1 cellular context compared by ENCODE assay signal in the genomic region with DNA sequence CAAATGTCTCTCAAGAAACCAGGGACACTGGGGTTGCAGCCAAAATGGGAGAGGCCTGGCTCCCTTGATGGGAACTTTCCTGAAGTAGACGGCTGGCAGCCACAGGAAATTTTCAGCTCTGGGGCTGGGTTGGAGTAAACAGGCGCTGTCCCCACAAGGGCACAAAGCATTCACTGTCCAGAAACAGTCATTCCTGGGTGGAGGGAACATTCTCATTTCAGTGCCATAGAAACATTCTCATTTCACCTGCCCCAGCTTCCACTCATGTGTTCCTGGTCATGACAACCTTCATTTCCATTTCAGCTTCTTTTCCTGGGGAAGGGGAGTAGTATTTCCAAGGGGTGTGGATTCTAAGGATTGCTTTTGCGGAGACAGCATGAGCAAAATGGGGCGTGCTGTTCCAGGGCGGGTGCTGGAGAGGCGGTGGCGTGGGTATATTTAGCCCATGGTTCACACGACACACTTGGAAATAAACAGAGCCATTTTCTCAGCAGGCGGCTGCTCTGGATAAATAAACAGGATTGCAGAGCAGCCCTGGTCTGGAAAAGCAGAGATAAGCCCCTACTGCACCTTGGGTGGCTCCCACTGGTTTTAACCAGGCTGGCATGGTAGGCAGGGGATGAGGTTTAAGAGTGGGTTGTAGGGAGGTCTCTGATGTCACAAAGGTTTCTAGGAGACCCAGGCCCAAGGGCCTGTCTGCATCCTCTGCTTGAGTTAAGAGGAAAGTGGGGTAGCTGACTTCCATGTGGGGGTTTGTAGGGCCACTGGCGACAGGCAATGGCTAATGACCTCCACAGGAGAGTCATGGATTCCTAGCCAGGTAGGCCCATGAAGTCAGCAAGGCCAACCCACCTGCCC.
TF ChIP-seq lines count a peak whose summit lies in the region.

No MANE protein-coding gene starts in this region.

TF ChIP-seq in K562, 482 proteins besides CTCF, POLR2A, EP300 and RAD21 (continued from another document and continues in another):
- TF ChIP-seq, protein P1, sequence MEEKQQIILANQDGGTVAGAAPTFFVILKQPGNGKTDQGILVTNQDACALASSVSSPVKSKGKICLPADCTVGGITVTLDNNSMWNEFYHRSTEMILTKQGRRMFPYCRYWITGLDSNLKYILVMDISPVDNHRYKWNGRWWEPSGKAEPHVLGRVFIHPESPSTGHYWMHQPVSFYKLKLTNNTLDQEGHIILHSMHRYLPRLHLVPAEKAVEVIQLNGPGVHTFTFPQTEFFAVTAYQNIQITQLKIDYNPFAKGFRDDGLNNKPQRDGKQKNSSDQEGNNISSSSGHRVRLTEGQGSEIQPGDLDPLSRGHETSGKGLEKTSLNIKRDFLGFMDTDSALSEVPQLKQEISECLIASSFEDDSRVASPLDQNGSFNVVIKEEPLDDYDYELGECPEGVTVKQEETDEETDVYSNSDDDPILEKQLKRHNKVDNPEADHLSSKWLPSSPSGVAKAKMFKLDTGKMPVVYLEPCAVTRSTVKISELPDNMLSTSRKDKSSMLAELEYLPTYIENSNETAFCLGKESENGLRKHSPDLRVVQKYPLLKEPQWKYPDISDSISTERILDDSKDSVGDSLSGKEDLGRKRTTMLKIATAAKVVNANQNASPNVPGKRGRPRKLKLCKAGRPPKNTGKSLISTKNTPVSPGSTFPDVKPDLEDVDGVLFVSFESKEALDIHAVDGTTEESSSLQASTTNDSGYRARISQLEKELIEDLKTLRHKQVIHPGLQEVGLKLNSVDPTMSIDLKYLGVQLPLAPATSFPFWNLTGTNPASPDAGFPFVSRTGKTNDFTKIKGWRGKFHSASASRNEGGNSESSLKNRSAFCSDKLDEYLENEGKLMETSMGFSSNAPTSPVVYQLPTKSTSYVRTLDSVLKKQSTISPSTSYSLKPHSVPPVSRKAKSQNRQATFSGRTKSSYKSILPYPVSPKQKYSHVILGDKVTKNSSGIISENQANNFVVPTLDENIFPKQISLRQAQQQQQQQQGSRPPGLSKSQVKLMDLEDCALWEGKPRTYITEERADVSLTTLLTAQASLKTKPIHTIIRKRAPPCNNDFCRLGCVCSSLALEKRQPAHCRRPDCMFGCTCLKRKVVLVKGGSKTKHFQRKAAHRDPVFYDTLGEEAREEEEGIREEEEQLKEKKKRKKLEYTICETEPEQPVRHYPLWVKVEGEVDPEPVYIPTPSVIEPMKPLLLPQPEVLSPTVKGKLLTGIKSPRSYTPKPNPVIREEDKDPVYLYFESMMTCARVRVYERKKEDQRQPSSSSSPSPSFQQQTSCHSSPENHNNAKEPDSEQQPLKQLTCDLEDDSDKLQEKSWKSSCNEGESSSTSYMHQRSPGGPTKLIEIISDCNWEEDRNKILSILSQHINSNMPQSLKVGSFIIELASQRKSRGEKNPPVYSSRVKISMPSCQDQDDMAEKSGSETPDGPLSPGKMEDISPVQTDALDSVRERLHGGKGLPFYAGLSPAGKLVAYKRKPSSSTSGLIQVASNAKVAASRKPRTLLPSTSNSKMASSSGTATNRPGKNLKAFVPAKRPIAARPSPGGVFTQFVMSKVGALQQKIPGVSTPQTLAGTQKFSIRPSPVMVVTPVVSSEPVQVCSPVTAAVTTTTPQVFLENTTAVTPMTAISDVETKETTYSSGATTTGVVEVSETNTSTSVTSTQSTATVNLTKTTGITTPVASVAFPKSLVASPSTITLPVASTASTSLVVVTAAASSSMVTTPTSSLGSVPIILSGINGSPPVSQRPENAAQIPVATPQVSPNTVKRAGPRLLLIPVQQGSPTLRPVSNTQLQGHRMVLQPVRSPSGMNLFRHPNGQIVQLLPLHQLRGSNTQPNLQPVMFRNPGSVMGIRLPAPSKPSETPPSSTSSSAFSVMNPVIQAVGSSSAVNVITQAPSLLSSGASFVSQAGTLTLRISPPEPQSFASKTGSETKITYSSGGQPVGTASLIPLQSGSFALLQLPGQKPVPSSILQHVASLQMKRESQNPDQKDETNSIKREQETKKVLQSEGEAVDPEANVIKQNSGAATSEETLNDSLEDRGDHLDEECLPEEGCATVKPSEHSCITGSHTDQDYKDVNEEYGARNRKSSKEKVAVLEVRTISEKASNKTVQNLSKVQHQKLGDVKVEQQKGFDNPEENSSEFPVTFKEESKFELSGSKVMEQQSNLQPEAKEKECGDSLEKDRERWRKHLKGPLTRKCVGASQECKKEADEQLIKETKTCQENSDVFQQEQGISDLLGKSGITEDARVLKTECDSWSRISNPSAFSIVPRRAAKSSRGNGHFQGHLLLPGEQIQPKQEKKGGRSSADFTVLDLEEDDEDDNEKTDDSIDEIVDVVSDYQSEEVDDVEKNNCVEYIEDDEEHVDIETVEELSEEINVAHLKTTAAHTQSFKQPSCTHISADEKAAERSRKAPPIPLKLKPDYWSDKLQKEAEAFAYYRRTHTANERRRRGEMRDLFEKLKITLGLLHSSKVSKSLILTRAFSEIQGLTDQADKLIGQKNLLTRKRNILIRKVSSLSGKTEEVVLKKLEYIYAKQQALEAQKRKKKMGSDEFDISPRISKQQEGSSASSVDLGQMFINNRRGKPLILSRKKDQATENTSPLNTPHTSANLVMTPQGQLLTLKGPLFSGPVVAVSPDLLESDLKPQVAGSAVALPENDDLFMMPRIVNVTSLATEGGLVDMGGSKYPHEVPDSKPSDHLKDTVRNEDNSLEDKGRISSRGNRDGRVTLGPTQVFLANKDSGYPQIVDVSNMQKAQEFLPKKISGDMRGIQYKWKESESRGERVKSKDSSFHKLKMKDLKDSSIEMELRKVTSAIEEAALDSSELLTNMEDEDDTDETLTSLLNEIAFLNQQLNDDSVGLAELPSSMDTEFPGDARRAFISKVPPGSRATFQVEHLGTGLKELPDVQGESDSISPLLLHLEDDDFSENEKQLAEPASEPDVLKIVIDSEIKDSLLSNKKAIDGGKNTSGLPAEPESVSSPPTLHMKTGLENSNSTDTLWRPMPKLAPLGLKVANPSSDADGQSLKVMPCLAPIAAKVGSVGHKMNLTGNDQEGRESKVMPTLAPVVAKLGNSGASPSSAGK (IDR thresholded peaks at IDR 0.05), result no peak
- TF ChIP-seq, protein P2, sequence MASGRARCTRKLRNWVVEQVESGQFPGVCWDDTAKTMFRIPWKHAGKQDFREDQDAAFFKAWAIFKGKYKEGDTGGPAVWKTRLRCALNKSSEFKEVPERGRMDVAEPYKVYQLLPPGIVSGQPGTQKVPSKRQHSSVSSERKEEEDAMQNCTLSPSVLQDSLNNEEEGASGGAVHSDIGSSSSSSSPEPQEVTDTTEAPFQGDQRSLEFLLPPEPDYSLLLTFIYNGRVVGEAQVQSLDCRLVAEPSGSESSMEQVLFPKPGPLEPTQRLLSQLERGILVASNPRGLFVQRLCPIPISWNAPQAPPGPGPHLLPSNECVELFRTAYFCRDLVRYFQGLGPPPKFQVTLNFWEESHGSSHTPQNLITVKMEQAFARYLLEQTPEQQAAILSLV (tag; IDR thresholded peaks at IDR 0.05), result no peak
- TF ChIP-seq RBBP5 (IDR thresholded peaks at IDR 0.05; ENCODE audit: borderline replicate concordance, insufficient read depth, low read length, poor library complexity, severe bottlenecking), result peak; percentile 37
- TF ChIP-seq PHF20 (IDR thresholded peaks at IDR 0.05; ENCODE audit: partially characterized antibody), result no peak
- TF ChIP-seq, protein P3, sequence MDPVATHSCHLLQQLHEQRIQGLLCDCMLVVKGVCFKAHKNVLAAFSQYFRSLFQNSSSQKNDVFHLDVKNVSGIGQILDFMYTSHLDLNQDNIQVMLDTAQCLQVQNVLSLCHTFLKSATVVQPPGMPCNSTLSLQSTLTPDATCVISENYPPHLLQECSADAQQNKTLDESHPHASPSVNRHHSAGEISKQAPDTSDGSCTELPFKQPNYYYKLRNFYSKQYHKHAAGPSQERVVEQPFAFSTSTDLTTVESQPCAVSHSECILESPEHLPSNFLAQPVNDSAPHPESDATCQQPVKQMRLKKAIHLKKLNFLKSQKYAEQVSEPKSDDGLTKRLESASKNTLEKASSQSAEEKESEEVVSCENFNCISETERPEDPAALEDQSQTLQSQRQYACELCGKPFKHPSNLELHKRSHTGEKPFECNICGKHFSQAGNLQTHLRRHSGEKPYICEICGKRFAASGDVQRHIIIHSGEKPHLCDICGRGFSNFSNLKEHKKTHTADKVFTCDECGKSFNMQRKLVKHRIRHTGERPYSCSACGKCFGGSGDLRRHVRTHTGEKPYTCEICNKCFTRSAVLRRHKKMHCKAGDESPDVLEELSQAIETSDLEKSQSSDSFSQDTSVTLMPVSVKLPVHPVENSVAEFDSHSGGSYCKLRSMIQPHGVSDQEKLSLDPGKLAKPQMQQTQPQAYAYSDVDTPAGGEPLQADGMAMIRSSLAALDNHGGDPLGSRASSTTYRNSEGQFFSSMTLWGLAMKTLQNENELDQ (CRISPR knock-in tag; IDR thresholded peaks at IDR 0.05; ENCODE audit: borderline replicate concordance), result no peak
- TF ChIP-seq, protein P4, sequence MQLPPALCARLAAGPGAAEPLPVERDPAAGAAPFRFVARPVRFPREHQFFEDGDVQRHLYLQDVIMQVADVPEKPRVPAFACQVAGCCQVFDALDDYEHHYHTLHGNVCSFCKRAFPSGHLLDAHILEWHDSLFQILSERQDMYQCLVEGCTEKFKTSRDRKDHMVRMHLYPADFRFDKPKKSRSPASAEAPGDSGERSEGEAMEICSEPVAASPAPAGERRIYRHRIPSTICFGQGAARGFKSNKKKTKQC (CRISPR knock-in tag; IDR thresholded peaks at IDR 0.05), result no peak
- 0 out of 2 replicates have a peak, but pooled peaks have one; percentile 22 for TF ChIP-seq POLR2G (IDR thresholded peaks at IDR 0.05; ENCODE audit: low read depth, low read length)
- TF ChIP-seq, protein P5, sequence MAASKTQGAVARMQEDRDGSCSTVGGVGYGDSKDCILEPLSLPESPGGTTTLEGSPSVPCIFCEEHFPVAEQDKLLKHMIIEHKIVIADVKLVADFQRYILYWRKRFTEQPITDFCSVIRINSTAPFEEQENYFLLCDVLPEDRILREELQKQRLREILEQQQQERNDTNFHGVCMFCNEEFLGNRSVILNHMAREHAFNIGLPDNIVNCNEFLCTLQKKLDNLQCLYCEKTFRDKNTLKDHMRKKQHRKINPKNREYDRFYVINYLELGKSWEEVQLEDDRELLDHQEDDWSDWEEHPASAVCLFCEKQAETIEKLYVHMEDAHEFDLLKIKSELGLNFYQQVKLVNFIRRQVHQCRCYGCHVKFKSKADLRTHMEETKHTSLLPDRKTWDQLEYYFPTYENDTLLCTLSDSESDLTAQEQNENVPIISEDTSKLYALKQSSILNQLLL (CRISPR knock-in tag; IDR thresholded peaks at IDR 0.05; ENCODE audit: borderline replicate concordance), result no peak
- peak; percentile 77 for TF ChIP-seq ZNF175 (CRISPR knock-in tag; IDR thresholded peaks at IDR 0.05; ENCODE audit: low read depth)
- no peak for TF ChIP-seq ZNF347 (CRISPR knock-in tag; IDR thresholded peaks at IDR 0.05; ENCODE audit: low read depth)
- no peak for TF ChIP-seq TCFL5 (CRISPR knock-in tag; conservative IDR thresholded peaks at IDR 0.05)
- TF ChIP-seq SMARCA5 (IDR thresholded peaks at IDR 0.05), result no peak
- no peak for TF ChIP-seq SMARCC2 (IDR thresholded peaks at IDR 0.05; ENCODE audit: low read depth)
- TF ChIP-seq FOXJ3 (CRISPR knock-in tag; IDR thresholded peaks at IDR 0.05), result no peak
- TF ChIP-seq, protein P6, sequence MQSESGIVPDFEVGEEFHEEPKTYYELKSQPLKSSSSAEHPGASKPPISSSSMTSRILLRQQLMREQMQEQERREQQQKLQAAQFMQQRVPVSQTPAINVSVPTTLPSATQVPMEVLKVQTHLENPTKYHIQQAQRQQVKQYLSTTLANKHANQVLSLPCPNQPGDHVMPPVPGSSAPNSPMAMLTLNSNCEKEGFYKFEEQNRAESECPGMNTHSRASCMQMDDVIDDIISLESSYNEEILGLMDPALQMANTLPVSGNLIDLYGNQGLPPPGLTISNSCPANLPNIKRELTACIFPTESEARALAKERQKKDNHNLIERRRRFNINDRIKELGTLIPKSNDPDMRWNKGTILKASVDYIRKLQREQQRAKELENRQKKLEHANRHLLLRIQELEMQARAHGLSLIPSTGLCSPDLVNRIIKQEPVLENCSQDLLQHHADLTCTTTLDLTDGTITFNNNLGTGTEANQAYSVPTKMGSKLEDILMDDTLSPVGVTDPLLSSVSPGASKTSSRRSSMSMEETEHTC (IDR thresholded peaks at IDR 0.05), result no peak
- TF ChIP-seq YY1 (IDR thresholded peaks at IDR 0.05; ENCODE audit: borderline replicate concordance in 1 of 3, control insufficient read depth in 1 of 3, extremely low read depth in 1 of 3, insufficient read depth in 3 of 3, insufficient read length in 1 of 3, insufficient replicate concordance in 2 of 3, low read depth in 1 of 3, low read length in 2 of 3), result peak in 1 of 3 experiments; percentile 36
- TF ChIP-seq RBM39 (optimal IDR thresholded peaks at IDR 0.05; ENCODE audit: low read depth, low read length), result no peak
- no peak for TF ChIP-seq PCBP1 (IDR thresholded peaks at IDR 0.05; ENCODE audit: low read depth, low read length, poor library complexity, severe bottlenecking)
- TF ChIP-seq, protein P7, sequence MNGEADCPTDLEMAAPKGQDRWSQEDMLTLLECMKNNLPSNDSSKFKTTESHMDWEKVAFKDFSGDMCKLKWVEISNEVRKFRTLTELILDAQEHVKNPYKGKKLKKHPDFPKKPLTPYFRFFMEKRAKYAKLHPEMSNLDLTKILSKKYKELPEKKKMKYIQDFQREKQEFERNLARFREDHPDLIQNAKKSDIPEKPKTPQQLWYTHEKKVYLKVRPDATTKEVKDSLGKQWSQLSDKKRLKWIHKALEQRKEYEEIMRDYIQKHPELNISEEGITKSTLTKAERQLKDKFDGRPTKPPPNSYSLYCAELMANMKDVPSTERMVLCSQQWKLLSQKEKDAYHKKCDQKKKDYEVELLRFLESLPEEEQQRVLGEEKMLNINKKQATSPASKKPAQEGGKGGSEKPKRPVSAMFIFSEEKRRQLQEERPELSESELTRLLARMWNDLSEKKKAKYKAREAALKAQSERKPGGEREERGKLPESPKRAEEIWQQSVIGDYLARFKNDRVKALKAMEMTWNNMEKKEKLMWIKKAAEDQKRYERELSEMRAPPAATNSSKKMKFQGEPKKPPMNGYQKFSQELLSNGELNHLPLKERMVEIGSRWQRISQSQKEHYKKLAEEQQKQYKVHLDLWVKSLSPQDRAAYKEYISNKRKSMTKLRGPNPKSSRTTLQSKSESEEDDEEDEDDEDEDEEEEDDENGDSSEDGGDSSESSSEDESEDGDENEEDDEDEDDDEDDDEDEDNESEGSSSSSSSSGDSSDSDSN (IDR thresholded peaks at IDR 0.05; ENCODE audit: borderline replicate concordance in 1 of 2, low read depth in 2 of 2, low read length in 2 of 2), result no peak
